ENCODE assay signal across 8 cellular contexts in the genomic region with DNA sequence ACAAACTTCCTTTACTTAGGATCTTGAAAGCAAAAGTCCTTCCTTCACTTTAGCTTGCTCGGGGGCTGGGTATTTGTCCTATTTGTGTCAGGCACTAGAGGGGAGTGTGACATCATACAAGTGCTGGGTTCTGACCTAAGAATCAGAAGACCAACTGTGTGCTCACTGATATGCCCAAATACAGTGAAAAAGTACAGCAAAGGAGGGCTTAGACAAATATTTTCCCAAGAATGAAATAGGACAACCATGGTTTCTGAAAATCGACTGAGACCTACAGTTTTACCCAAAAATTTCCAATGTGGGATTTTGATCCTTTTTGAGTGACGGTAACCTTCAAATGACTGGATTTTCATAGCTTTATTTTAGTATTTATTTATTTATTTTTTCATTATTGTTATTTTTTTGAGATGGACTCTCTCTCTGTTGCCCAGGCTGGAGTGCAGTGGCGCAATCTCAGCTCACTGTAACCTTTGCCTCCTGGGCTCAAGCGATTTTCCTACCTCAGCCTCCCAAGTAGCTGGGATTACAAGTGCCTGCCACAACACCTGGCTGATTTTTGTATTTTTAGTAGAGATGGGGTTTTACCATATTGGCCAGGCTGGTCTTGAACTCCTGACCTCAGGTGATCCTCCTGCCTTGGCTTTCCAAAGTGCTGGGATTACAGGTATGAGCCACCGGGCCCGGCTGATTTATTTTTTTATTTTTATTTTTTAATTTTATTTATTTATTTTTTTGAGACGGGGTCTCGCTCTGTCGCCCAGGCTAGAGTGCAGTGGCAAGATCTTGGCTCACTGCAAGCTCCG. TPM values are rescaled to one million over a fixed set of nuclear protein-coding genes. Genes with fewer than 3 reads are reported as not detected.
DNase-seq lines count a peak whose midpoint lies in the region; ATAC-seq and TF ChIP-seq lines count a peak whose summit lies in the region.
"Not testable (repeated sequence)": the region's sequence is repeated elsewhere in the genome, so short reads cannot be mapped to it uniquely, and the experiment has no call there.

No MANE protein-coding gene starts in this region.

- DNase-seq in GDM1 (lab: John Stamatoyannopoulos, UW) (peak; percentile 49), NCI-H146 (lab: John Stamatoyannopoulos, UW) (peak; percentile 11), UCSD-AML1 (lab: John Stamatoyannopoulos, UW; ENCODE audit: unreplicated experiment) (peak; percentile 13), cerebellar cortex (ENCODE audit: low spot score) (peak; percentile 45), left kidney (ENCODE audit: low read depth, low spot score) (peak; percentile 21)
- DNase-seq in thoracic aorta (ENCODE audit: low spot score), result not testable (repeated sequence)

- TF ChIP-seq CTCF in thoracic aorta (IDR thresholded peaks at IDR 0.05), result not testable (repeated sequence)

- H3K27me3 ChIP-seq in thoracic aorta (replicated peaks; ENCODE audit: insufficient read depth), result not testable (repeated sequence)

- not testable (repeated sequence) for H3K36me3 ChIP-seq in thoracic aorta

- ATAC-seq in GM21367 (IDR thresholded peaks at IDR 0.05; ENCODE audit: unreplicated experiment) (peak; percentile 76), HG03097 (IDR thresholded peaks at IDR 0.05; ENCODE audit: low FRiP score, unreplicated experiment) (peak; percentile 51), thoracic aorta (ENCODE audit: insufficient number of reproducible peaks, low FRiP score, low read depth) (peak; percentile 33)

- not testable (repeated sequence) for H3K4me3 ChIP-seq in thoracic aorta

- H3K9me3 ChIP-seq in thoracic aorta, result not testable (repeated sequence)

- H3K27ac ChIP-seq in thoracic aorta, result not testable (repeated sequence)

- H3K4me1 ChIP-seq in thoracic aorta (ENCODE audit: control insufficient read depth in 1 of 2, low read depth in 2 of 2), result not testable (repeated sequence)

RNA-seq across cellular contexts. Expression of a gene that starts 1.8 kb away (rescaled TPM):
- 10 to 100 TPM; 19.0 to 28.2 TPM for total RNA-seq in thoracic aorta

RNA-seq across cellular contexts. Expression of a gene that starts 56.9 kb away (rescaled TPM):
- total RNA-seq in thoracic aorta, result 10 to 100 TPM; 33.0 to 61.0 TPM
